22 cellular contexts compared by ENCODE assay signal in genomic region chr9:70511858-70512257, GRCh38.
"Had no signal": no experiment of that assay in that cellular context is flagged by ENCODE, and none has a peak within 500 bp of the region (broad histone marks: within the 10 kb centered on the region; RNA-seq: fewer than 3 reads in every experiment).

No MANE protein-coding gene starts in this region.

- H3K27ac ChIP-seq: SJSA1, SK-N-MC had no signal

- FAIRE-seq: RCC 7860 had no signal

- H3K27me3 ChIP-seq: MG63, SJSA1 had no signal

- H3K4me1 ChIP-seq: SJSA1 had no signal

- H3K36me3 ChIP-seq: MG63, SJSA1 had no signal

- H3K9me3 ChIP-seq: MG63, SJSA1 had no signal

- H3K4me3 ChIP-seq: MG63, SJSA1, SK-N-MC had no signal

- DNase-seq: IMR-90, Karpas-422, KG1, MG63, NCI-H1092 treated with DMSO at 0.1 percent for 48 hours, NCI-H1436, NCI-H187, NCI-H2029, NCI-H2081 treated with DMSO at 0.1 percent for 48 hours, NCI-H2171, NCI-H226, NCI-H446, NCI-H510A, NCI-H524 treated with DMSO at 0.1 percent for 48 hours, NCI-H69, NCI-H774, Right ventricle myocardium superior, RPMI8226, SIG-M5 had no signal
